In genomic region chr1:35377553-35377952, GRCh38 we compare ENCODE assay signal across 20 cellular contexts.
DNase-seq lines count a peak whose midpoint lies in the region; ATAC-seq and TF ChIP-seq lines count a peak whose summit lies in the region.
"Had no signal": no experiment of that assay in that cellular context is flagged by ENCODE, and none has a peak within 500 bp of the region (broad histone marks: within the 10 kb centered on the region; RNA-seq: fewer than 3 reads in every experiment).

No MANE protein-coding gene starts in this region.

- peaks cover 12% of the 10 kb centered on the region for H3K36me3 Mint-ChIP-seq in stimulated activated memory B cell treated with anti-CD40 and anti-IgM and Interleukin-4, amounts not matched to agents 10 μg/mL and 1 μg/mL and 100 μg/mL, for 72 hours

- H3K4me3 Mint-ChIP-seq in stimulated activated memory B cell treated with anti-CD40 and anti-IgM and Interleukin-4, amounts not matched to agents 10 μg/mL and 1 μg/mL and 100 μg/mL, for 72 hours = no peak overlapping the region
- H3K4me3 Mint-ChIP-seq: activated B cell treated with CpG ODN at 0.5 μM for 24 hours; CD8-positive, alpha-beta memory T cell; endodermal cell had no signal

- H3K4me1 Mint-ChIP-seq in stimulated activated memory B cell treated with anti-CD40 and anti-IgM and Interleukin-4, amounts not matched to agents 10 μg/mL and 1 μg/mL and 100 μg/mL, for 72 hours = no peaks in the 10 kb centered on the region
- H3K4me1 Mint-ChIP-seq: activated B cell treated with CpG ODN at 0.5 μM for 24 hours; CD8-positive, alpha-beta memory T cell had no signal

- intact Hi-C loops in left ventricle myocardium superior (cut with micrococcal nuclease) = no loop called here

- H3K9me3 Mint-ChIP-seq in stimulated activated memory B cell treated with anti-CD40 and anti-IgM and Interleukin-4, amounts not matched to agents 10 μg/mL and 1 μg/mL and 100 μg/mL, for 72 hours = no peaks in the 10 kb centered on the region
- H3K9me3 Mint-ChIP-seq: activated B cell treated with CpG ODN at 0.5 μM for 24 hours; activated T-helper 2 cell treated with anti-CD3 and anti-CD28 coated beads, Interferon-gamma antibody, Interleukin-2, Interleukin-4, amounts not matched to agents 10 μg/mL and 5 μg/mL and 100 μg/mL, durations not matched to agents 14 hours and 24 hours and 36 hours; CD8-positive, alpha-beta memory T cell; endodermal cell had no signal

- DNase-seq in AG20443 (ENCODE audit: low spot score) (peak; percentile 15), LHCN-M2 (ENCODE audit: low read depth) (peak; percentile 53), dermis blood vessel endothelial cell (peak; percentile 21), kidney epithelial cell (ENCODE audit: low read depth) (peak; percentile 2), left ventricle myocardium superior (no peak), hypothalamus (lab: John Stamatoyannopoulos, UW) (no peak)
- no peak for DNase-seq in activated CD4-positive, alpha-beta T cell treated with anti-CD3 and anti-CD28 coated beads for 48 hours
- DNase-seq: activated B cell treated with CpG ODN at 0.5 μM for 24 hours; adrenal gland; CD8-positive, alpha-beta memory T cell; endodermal cell; NCI-H2081; NCI-H510A treated with DMSO at 0.1 percent for 48 hours; psoas muscle; SHP77 treated with DMSO at 0.1 percent for 48 hours; stimulated activated naive CD4-positive, alpha-beta T cell; T-helper 2 cell; upper lobe of left lung had no signal

- H3K27me3 ChIP-seq in kidney epithelial cell (ENCODE audit: control insufficient read depth, insufficient read depth, low read length) = no peaks in the 10 kb centered on the region
- H3K27me3 ChIP-seq: adrenal gland, upper lobe of left lung had no signal

- H3K27me3 Mint-ChIP-seq in stimulated activated memory B cell treated with anti-CD40 and anti-IgM and Interleukin-4, amounts not matched to agents 10 μg/mL and 1 μg/mL and 100 μg/mL, for 72 hours = no peaks in the 10 kb centered on the region
- H3K27me3 Mint-ChIP-seq: activated B cell treated with CpG ODN at 0.5 μM for 24 hours; CD8-positive, alpha-beta memory T cell had no signal

- no peak for TF ChIP-seq CTCF in kidney epithelial cell (IDR thresholded peaks at IDR 0.05; ENCODE audit: insufficient read depth, low read length, poor library complexity, severe bottlenecking)

- no peak overlapping the region for H3K4me3 ChIP-seq in kidney epithelial cell (ENCODE audit: low read depth, low read length)
- H3K4me3 ChIP-seq: adrenal gland, psoas muscle, upper lobe of left lung had no signal

- peaks cover 2% of the 10 kb centered on the region for H3K36me3 ChIP-seq in kidney epithelial cell (ENCODE audit: control insufficient read depth, insufficient read depth, low read length)
- H3K36me3 ChIP-seq: adrenal gland had no signal

- no peak overlapping the region for H3K27ac Mint-ChIP-seq in stimulated activated memory B cell treated with anti-CD40 and anti-IgM and Interleukin-4, amounts not matched to agents 10 μg/mL and 1 μg/mL and 100 μg/mL, for 72 hours
- H3K27ac Mint-ChIP-seq: activated B cell treated with CpG ODN at 0.5 μM for 24 hours; activated T-helper 2 cell treated with anti-CD3 and anti-CD28 coated beads, Interferon-gamma antibody, Interleukin-2, Interleukin-4, amounts not matched to agents 10 μg/mL and 5 μg/mL and 100 μg/mL, durations not matched to agents 14 hours and 24 hours and 36 hours; CD8-positive, alpha-beta memory T cell; endodermal cell had no signal

- ATAC-seq in left ventricle myocardium superior = no peak
- ATAC-seq in stimulated activated memory B cell treated with anti-CD40 and anti-IgM and Interleukin-4, amounts not matched to agents 10 μg/mL and 1 μg/mL and 100 μg/mL, for 72 hours = no peak
- ATAC-seq: psoas muscle had no signal

Comparison
In these comparisons a context has a peak if more than half of its experiments do, and no peak if none do; other contexts are left out.
1. DNase-seq: peak in AG20443 (single experiment), LHCN-M2 (single experiment), dermis blood vessel endothelial cell (single experiment) and kidney epithelial cell (single experiment); none in left ventricle myocardium superior (single experiment), activated CD4-positive, alpha-beta T cell treated with anti-CD3 and anti-CD28 coated beads for 48 hours (single experiment) and hypothalamus (0 of 51).